In genomic region chr10:132479603-132480221, GRCh38 we compare ENCODE assay signal across 18 cellular contexts.
"Had no signal": no experiment of that assay in that cellular context is flagged by ENCODE, and none has a peak within 500 bp of the region (broad histone marks: within the 10 kb centered on the region; RNA-seq: fewer than 3 reads in every experiment).

No MANE protein-coding gene starts in this region.

- H3K27me3 ChIP-seq: right atrium auricular region, testis, upper lobe of right lung had no signal

- H3K4me3 ChIP-seq: coronary artery, mucosa of descending colon, right atrium auricular region, testis, upper lobe of right lung had no signal

- H3K36me3 ChIP-seq: right atrium auricular region, upper lobe of right lung had no signal

- H3K27ac ChIP-seq: coronary artery, right atrium auricular region, testis, upper lobe of right lung had no signal

- DNase-seq: activated CD4-positive, alpha-beta T cell treated with anti-CD3 and anti-CD28 coated beads, Interleukin-2, amount 50 U/mL, for 48 hours; activated CD4-positive, CD25-positive, alpha-beta regulatory T cell treated with anti-CD3 and anti-CD28 coated beads, Interleukin-2, amount 50 U/mL, for 72 hours; activated naive CD4-positive, alpha-beta T cell treated with anti-CD3 and anti-CD28 coated beads, Interleukin-2, amount 10 ng/mL, durations not matched to agents 7 days and 5 days; activated T-cell treated with anti-CD3 and anti-CD28 coated beads, Interleukin-2, amount 50 U/mL, for 1 hour; central memory CD4-positive, alpha-beta T cell; effector CD8-positive, alpha-beta T cell; glutamatergic neuron; naive thymus-derived CD4-positive, alpha-beta T cell; SK-N-SH; stimulated activated naive CD8-positive, alpha-beta T cell treated with anti-CD3 and anti-CD28 coated beads, Interleukin-15, amount 100 ng/mL, for 72 hours; T-cell; T-helper 9 cell; testis had no signal

- H3K9me3 ChIP-seq: mucosa of descending colon, right atrium auricular region, SK-N-SH, testis, upper lobe of right lung had no signal

- FAIRE-seq: endothelial cell of umbilical vein had no signal

- H3K9ac ChIP-seq: SK-N-SH had no signal

- ATAC-seq: mucosa of descending colon; naive thymus-derived CD4-positive, alpha-beta T cell; stimulated activated naive CD8-positive, alpha-beta T cell treated with anti-CD3 and anti-CD28 coated beads, Interleukin-15, amount 100 ng/mL, for 72 hours; T-cell; upper lobe of right lung had no signal
